2 cellular contexts compared by ENCODE assay signal in the genomic region with DNA sequence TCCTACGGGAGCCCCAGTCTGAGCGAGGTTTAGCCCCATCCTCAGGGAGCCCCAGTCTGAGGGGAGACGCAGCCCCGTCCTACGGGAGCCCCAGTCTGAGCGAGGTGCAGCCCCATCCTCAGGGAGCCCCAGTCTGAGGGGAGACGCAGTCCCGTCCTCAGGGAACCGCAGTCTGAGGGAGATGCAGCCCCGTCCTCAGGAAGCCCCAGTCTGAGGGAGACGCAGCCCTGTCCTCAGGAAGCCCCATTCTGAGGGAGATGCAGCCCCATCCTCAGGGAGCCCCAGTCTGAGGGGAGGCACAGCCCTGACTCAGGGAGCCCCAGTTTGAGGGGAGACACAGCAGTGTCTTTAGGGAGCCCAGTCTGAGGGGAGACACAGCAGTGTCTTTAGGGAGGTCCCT.
A peak's percentile ranks its signal among the peaks of the same experiment; 100 is the strongest.
TF ChIP-seq lines count a peak whose summit lies in the region.

No MANE protein-coding gene starts in this region.

TF ChIP-seq in HepG2, 621 proteins besides CTCF, POLR2A, EP300 and RAD21:
- TF ChIP-seq ATM (IDR thresholded peaks at IDR 0.05; ENCODE audit: borderline replicate concordance), result no peak
- no peak for TF ChIP-seq GABPA (IDR thresholded peaks at IDR 0.05; ENCODE audit: low read depth, low read length)
- TF ChIP-seq GABPA (CRISPR knock-in tag; IDR thresholded peaks at IDR 0.05; ENCODE audit: low read depth), result no peak
- no peak for TF ChIP-seq NR3C1 (CRISPR knock-in tag; IDR thresholded peaks at IDR 0.05)
- TF ChIP-seq, protein P1, sequence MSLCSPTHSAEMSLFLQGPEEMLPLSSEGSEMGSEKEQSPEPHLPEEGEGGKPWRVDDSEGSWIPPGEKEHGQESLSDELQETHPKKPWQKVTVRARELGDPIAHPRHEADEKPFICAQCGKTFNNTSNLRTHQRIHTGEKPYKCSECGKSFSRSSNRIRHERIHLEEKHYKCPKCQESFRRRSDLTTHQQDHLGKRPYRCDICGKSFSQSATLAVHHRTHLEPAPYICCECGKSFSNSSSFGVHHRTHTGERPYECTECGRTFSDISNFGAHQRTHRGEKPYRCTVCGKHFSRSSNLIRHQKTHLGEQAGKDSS (CRISPR knock-in tag; IDR thresholded peaks at IDR 0.05; ENCODE audit: borderline replicate concordance, low read depth), result no peak
- 0 out of 2 replicates have a peak, but pooled peaks have one; percentile 56 for TF ChIP-seq SAFB2 (CRISPR knock-in tag; IDR thresholded peaks at IDR 0.05; ENCODE audit: borderline replicate concordance, low read depth)
- TF ChIP-seq, protein P2, sequence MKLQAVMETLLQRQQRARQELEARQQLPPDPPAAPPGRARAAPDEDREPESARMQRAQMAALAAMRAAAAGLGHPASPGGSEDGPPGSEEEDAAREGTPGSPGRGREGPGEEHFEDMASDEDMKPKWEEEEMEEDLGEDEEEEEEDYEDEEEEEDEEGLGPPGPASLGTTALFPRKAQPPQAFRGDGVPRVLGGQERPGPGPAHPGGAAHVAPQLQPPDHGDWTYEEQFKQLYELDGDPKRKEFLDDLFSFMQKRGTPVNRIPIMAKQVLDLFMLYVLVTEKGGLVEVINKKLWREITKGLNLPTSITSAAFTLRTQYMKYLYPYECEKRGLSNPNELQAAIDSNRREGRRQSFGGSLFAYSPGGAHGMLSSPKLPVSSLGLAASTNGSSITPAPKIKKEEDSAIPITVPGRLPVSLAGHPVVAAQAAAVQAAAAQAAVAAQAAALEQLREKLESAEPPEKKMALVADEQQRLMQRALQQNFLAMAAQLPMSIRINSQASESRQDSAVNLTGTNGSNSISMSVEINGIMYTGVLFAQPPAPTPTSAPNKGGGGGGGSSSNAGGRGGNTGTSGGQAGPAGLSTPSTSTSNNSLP (IDR thresholded peaks at IDR 0.05; ENCODE audit: low read depth, low read length), result no peak
- TF ChIP-seq ZFYVE20 (CRISPR knock-in tag; IDR thresholded peaks at IDR 0.05; ENCODE audit: borderline replicate concordance, low read depth), result no peak
- TF ChIP-seq ZNF550 (CRISPR knock-in tag; IDR thresholded peaks at IDR 0.05; ENCODE audit: borderline replicate concordance), result 0 out of 2 replicates have a peak, but pooled peaks have one; percentile 49
- no peak for TF ChIP-seq KDM5B (CRISPR knock-in tag; IDR thresholded peaks at IDR 0.05; ENCODE audit: borderline replicate concordance)
- no peak for TF ChIP-seq TCF12 (IDR thresholded peaks at IDR 0.05)
- TF ChIP-seq TCF12 (CRISPR knock-in tag; IDR thresholded peaks at IDR 0.05), result no peak
- TF ChIP-seq, protein P3, sequence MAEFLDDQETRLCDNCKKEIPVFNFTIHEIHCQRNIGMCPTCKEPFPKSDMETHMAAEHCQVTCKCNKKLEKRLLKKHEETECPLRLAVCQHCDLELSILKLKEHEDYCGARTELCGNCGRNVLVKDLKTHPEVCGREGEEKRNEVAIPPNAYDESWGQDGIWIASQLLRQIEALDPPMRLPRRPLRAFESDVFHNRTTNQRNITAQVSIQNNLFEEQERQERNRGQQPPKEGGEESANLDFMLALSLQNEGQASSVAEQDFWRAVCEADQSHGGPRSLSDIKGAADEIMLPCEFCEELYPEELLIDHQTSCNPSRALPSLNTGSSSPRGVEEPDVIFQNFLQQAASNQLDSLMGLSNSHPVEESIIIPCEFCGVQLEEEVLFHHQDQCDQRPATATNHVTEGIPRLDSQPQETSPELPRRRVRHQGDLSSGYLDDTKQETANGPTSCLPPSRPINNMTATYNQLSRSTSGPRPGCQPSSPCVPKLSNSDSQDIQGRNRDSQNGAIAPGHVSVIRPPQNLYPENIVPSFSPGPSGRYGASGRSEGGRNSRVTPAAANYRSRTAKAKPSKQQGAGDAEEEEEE (CRISPR knock-in tag; IDR thresholded peaks at IDR 0.05; ENCODE audit: borderline replicate concordance), result 0 out of 2 replicates have a peak, but pooled peaks have one; percentile 49
- TF ChIP-seq TCF7L2 (IDR thresholded peaks at IDR 0.05; ENCODE audit: low read depth, low read length), result no peak
- no peak for TF ChIP-seq JUNB (CRISPR knock-in tag; IDR thresholded peaks at IDR 0.05; ENCODE audit: borderline replicate concordance)
- TF ChIP-seq, protein P4, sequence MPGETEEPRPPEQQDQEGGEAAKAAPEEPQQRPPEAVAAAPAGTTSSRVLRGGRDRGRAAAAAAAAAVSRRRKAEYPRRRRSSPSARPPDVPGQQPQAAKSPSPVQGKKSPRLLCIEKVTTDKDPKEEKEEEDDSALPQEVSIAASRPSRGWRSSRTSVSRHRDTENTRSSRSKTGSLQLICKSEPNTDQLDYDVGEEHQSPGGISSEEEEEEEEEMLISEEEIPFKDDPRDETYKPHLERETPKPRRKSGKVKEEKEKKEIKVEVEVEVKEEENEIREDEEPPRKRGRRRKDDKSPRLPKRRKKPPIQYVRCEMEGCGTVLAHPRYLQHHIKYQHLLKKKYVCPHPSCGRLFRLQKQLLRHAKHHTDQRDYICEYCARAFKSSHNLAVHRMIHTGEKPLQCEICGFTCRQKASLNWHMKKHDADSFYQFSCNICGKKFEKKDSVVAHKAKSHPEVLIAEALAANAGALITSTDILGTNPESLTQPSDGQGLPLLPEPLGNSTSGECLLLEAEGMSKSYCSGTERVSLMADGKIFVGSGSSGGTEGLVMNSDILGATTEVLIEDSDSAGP (CRISPR knock-in tag; IDR thresholded peaks at IDR 0.05; ENCODE audit: borderline replicate concordance), result 0 out of 2 replicates have a peak, but pooled peaks have one; percentile 8

TF ChIP-seq in K562, 482 proteins besides CTCF, POLR2A, EP300 and RAD21:
- TF ChIP-seq CBX8 (IDR thresholded peaks at IDR 0.05; ENCODE audit: borderline replicate concordance, extremely low read depth, low read depth, low read length, poor library complexity, severe bottlenecking) (no peak), TGIF2 (CRISPR knock-in tag; IDR thresholded peaks at IDR 0.05) (no peak), POLR2G (IDR thresholded peaks at IDR 0.05; ENCODE audit: low read depth, low read length) (no peak), ILF3 (IDR thresholded peaks at IDR 0.05; ENCODE audit: borderline replicate concordance) (no peak), TSC22D4 (tag; IDR thresholded peaks at IDR 0.05) (no peak), ELF2 (CRISPR knock-in tag; IDR thresholded peaks at IDR 0.05) (no peak)
- TF ChIP-seq, protein P5, sequence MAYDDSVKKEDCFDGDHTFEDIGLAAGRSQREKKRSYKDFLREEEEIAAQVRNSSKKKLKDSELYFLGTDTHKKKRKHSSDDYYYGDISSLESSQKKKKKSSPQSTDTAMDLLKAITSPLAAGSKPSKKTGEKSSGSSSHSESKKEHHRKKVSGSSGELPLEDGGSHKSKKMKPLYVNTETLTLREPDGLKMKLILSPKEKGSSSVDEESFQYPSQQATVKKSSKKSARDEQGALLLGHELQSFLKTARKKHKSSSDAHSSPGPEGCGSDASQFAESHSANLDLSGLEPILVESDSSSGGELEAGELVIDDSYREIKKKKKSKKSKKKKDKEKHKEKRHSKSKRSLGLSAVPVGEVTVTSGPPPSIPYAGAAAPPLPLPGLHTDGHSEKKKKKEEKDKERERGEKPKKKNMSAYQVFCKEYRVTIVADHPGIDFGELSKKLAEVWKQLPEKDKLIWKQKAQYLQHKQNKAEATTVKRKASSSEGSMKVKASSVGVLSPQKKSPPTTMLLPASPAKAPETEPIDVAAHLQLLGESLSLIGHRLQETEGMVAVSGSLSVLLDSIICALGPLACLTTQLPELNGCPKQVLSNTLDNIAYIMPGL (CRISPR knock-in tag; IDR thresholded peaks at IDR 0.05), result no peak
- TF ChIP-seq, protein P6, sequence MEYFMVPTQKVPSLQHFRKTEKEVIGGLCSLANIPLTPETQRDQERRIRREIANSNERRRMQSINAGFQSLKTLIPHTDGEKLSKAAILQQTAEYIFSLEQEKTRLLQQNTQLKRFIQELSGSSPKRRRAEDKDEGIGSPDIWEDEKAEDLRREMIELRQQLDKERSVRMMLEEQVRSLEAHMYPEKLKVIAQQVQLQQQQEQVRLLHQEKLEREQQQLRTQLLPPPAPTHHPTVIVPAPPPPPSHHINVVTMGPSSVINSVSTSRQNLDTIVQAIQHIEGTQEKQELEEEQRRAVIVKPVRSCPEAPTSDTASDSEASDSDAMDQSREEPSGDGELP (CRISPR knock-in tag; IDR thresholded peaks at IDR 0.05; ENCODE audit: borderline replicate concordance), result no peak
